Comparison of ENCODE assay signal across 27 cellular contexts in genomic region chr3:35954365-35954764, GRCh38.
"Had no signal": no experiment of that assay in that cellular context is flagged by ENCODE, and none has a peak within 500 bp of the region (broad histone marks: within the 10 kb centered on the region; RNA-seq: fewer than 3 reads in every experiment).

No MANE protein-coding gene starts in this region.

- H3K36me3 Mint-ChIP-seq: memory B cell; neural progenitor cell; stimulated activated naive B cell treated with anti-CD40 and anti-IgM and Interleukin-4, amounts not matched to agents 10 μg/mL and 1 μg/mL and 100 μg/mL, for 72 hours had no signal

- H3K27ac ChIP-seq: left lung, neural progenitor cell, neutrophil, parathyroid adenoma, psoas muscle, right lobe of liver, skin epidermis, suprapubic skin, thoracic aorta, tibial artery, upper lobe of right lung had no signal

- H3K27me3 Mint-ChIP-seq: memory B cell; stimulated activated naive CD8-positive, alpha-beta T cell treated with anti-CD3 and anti-CD28 coated beads, Interleukin-15, Interleukin-2, amounts not matched to agents 100 ng/mL and 50 ng/mL, for 24 hours had no signal

- H3K4me3 ChIP-seq: left lung, mucosa of descending colon, neural progenitor cell, psoas muscle, right lobe of liver, skin epidermis, suprapubic skin, thoracic aorta, tibial artery, upper lobe of right lung had no signal

- H3K9me3 ChIP-seq: mucosa of descending colon, neutrophil, psoas muscle, right lobe of liver, thoracic aorta, tibial artery, upper lobe of right lung had no signal

- ATAC-seq: left cardiac atrium; left lung; mucosa of descending colon; naive thymus-derived CD8-positive, alpha-beta T cell; psoas muscle; right lobe of liver; stimulated activated naive B cell treated with anti-CD40 and anti-IgM and Interleukin-4, amounts not matched to agents 10 μg/mL and 1 μg/mL and 100 μg/mL, for 72 hours had no signal

- H3K27me3 ChIP-seq: left lung, neural progenitor cell, neutrophil, right lobe of liver, suprapubic skin, tibial artery, upper lobe of right lung had no signal

- H3K4me1 ChIP-seq: left lung, neural progenitor cell, parathyroid adenoma, psoas muscle, right lobe of liver, suprapubic skin, tibial artery, upper lobe of right lung had no signal

- H3K36me3 ChIP-seq: left lung, neural progenitor cell, neutrophil, right lobe of liver, suprapubic skin, thoracic aorta, tibial artery, upper lobe of right lung had no signal

- H3K4me3 Mint-ChIP-seq: memory B cell; naive thymus-derived CD8-positive, alpha-beta T cell; nephron progenitor cell; neural progenitor cell; stimulated activated naive B cell treated with anti-CD40 and anti-IgM and Interleukin-4, amounts not matched to agents 10 μg/mL and 1 μg/mL and 100 μg/mL, for 72 hours; stimulated activated naive CD8-positive, alpha-beta T cell treated with anti-CD3 and anti-CD28 coated beads, Interleukin-15, Interleukin-2, amounts not matched to agents 100 ng/mL and 50 ng/mL, for 24 hours had no signal

- H3K4me1 Mint-ChIP-seq: memory B cell; naive thymus-derived CD8-positive, alpha-beta T cell; stimulated activated naive B cell treated with anti-CD40 and anti-IgM and Interleukin-4, amounts not matched to agents 10 μg/mL and 1 μg/mL and 100 μg/mL, for 72 hours had no signal

- DNase-seq: hippocampal formation; kidney glomerular epithelial cell; left cardiac atrium; left lung; midbrain; mucosa of descending colon; naive thymus-derived CD8-positive, alpha-beta T cell; nephron progenitor cell; occipital lobe; psoas muscle; right lobe of liver; stimulated activated CD4-positive, alpha-beta T cell treated with anti-CD3 and anti-CD28 coated beads, Interleukin-12 subunit alpha, Interleukin-12 subunit beta, amount 100 ng/mL, for 4 hours; stimulated activated CD4-positive, alpha-beta T cell treated with anti-CD3 and anti-CD28 coated beads, Interleukin-15, amount 100 ng/mL, for 24 hours; stimulated activated CD4-positive, alpha-beta T cell treated with anti-CD3 and anti-CD28 coated beads, Interleukin-2, amount 100 ng/mL, for 24 hours; stimulated activated CD4-positive, alpha-beta T cell treated with anti-CD3 and anti-CD28 coated beads, Interleukin-4, amount 100 ng/mL, for 1 hour; stimulated activated naive B cell treated with anti-CD40 and anti-IgM and Interleukin-4, amounts not matched to agents 10 μg/mL and 1 μg/mL and 100 μg/mL, for 72 hours; tibial artery; trophoblast cell; upper lobe of right lung had no signal

- H3K27ac Mint-ChIP-seq: memory B cell; naive thymus-derived CD8-positive, alpha-beta T cell; nephron progenitor cell; neural progenitor cell; stimulated activated naive B cell treated with anti-CD40 and anti-IgM and Interleukin-4, amounts not matched to agents 10 μg/mL and 1 μg/mL and 100 μg/mL, for 72 hours; stimulated activated naive CD8-positive, alpha-beta T cell treated with anti-CD3 and anti-CD28 coated beads, Interleukin-15, Interleukin-2, amounts not matched to agents 100 ng/mL and 50 ng/mL, for 24 hours had no signal

- H3K9me3 Mint-ChIP-seq: stimulated activated naive CD8-positive, alpha-beta T cell treated with anti-CD3 and anti-CD28 coated beads, Interleukin-15, Interleukin-2, amounts not matched to agents 100 ng/mL and 50 ng/mL, for 24 hours had no signal
